Comparison of ENCODE assay signal across 18 cellular contexts in genomic region chr1:88802404-88802803, GRCh38.
A peak's percentile ranks its signal among the peaks of the same experiment; 100 is the strongest.
DNase-seq lines count a peak whose midpoint lies in the region; ATAC-seq and TF ChIP-seq lines count a peak whose summit lies in the region.
"Had no signal": no experiment of that assay in that cellular context is flagged by ENCODE, and none has a peak within 500 bp of the region (broad histone marks: within the 10 kb centered on the region; RNA-seq: fewer than 3 reads in every experiment).

No MANE protein-coding gene starts in this region.

- H3K79me2 ChIP-seq in PC-9 (ENCODE audit: low read depth) (peaks cover 11% of the 10 kb centered on the region), smooth muscle cell (ENCODE audit: low read depth) (peaks cover 6% of the 10 kb centered on the region)

- H3K9me3 ChIP-seq in PC-9 (ENCODE audit: insufficient read depth, low read depth), result peaks cover 27% of the 10 kb centered on the region
- no peaks in the 10 kb centered on the region for H3K9me3 ChIP-seq in smooth muscle cell (replicated peaks; ENCODE audit: low read depth)
- H3K9me3 ChIP-seq in right lobe of liver, result no peaks in the 10 kb centered on the region
- H3K9me3 ChIP-seq in heart right ventricle, result peaks cover 0 to 10% (median 0%) of the 10 kb centered on the region in 11 donors
- H3K9me3 ChIP-seq: prostate gland, stomach had no signal

- CTCF ChIA-PET in activated naive CD4-positive, alpha-beta T cell treated with anti-CD3 and anti-CD28 coated beads for 36 hours (lab: Charles Lee), result interaction anchor here (0.7 to 2.2 kb wide), 3 partner anchors 74 to 176 kb away, joined by 3 to 15 read pairs (median 3); no protein-coding TSS in a partner anchor
- CTCF ChIA-PET in PC-9 (lab: Charles Lee), result no interaction called here

- POLR2A ChIA-PET in PC-9 (lab: Charles Lee; ENCODE audit: unreplicated experiment), result interaction anchor here (0.7 kb wide), 1 partner anchor 119 kb away, joined by 4 read pairs; the partner anchor contains the start of gene PKN2

- H3K4me1 ChIP-seq in PC-9 (replicated peaks; ENCODE audit: insufficient read depth), result peaks cover 20% of the 10 kb centered on the region
- peaks cover 2% of the 10 kb centered on the region for H3K4me1 ChIP-seq in smooth muscle cell (ENCODE audit: low read depth)
- no peaks in the 10 kb centered on the region for H3K4me1 ChIP-seq in right lobe of liver
- H3K4me1 ChIP-seq in heart right ventricle, result peaks cover 0 to 14% (median 0%) of the 10 kb centered on the region in 9 donors
- H3K4me1 ChIP-seq: prostate gland, stomach had no signal

- H3K27ac Mint-ChIP-seq in activated naive CD4-positive, alpha-beta T cell treated with anti-CD3 and anti-CD28 coated beads for 36 hours, result peak overlapping the region; percentile 84
- H3K27ac Mint-ChIP-seq in natural killer cell treated with Interleukin-12 subunit alpha and Interleukin-12 subunit beta and Interleukin-15 and Interleukin-18, amount 100 ng/mL, for 72 hours, result no peak overlapping the region
- H3K27ac Mint-ChIP-seq: activated naive CD8-positive, alpha-beta T cell had no signal

- H3K4me2 ChIP-seq in PC-9 (peak overlapping the region; percentile 29), smooth muscle cell (no peak overlapping the region)

- BruUV-seq in PC-9 (replicated peaks; lab: Mats Ljungman, UMichigan), result TSS peak; percentile 39

- H4K20me1 ChIP-seq in PC-9 (ENCODE audit: insufficient read depth) (no peaks in the 10 kb centered on the region), smooth muscle cell (ENCODE audit: low read depth) (no peaks in the 10 kb centered on the region)

- no peak overlapping the region for H3K9ac ChIP-seq in smooth muscle cell (ENCODE audit: low read depth)

- ATAC-seq in esophagus mucosa (peak; percentile 58), right lobe of liver (no peak), heart right ventricle (no peak)
- ATAC-seq in natural killer cell treated with Interleukin-12 subunit alpha and Interleukin-12 subunit beta and Interleukin-15 and Interleukin-18, amount 100 ng/mL, for 72 hours, result no peak
- ATAC-seq: left ventricle myocardium superior had no signal

- WGBS in smooth muscle cell (ENCODE audit: low lambda C conversion rate), result 96% methylated on average over 7 of the region's 7 CpGs
- WGBS in right lobe of liver (ENCODE audit: insufficient coverage, low coverage, low lambda C conversion rate, missing lambda C conversion rate), result 98% methylated on average over 7 of the region's 7 CpGs
- WGBS in heart right ventricle, 2 donors, result 96% methylated on average over 7 of the region's 7 CpGs

- TF ChIP-seq POLR2A in right lobe of liver (IDR thresholded peaks at IDR 0.05), result no peak

- no peak for DNase-seq in activated naive CD4-positive, alpha-beta T cell treated with anti-CD3 and anti-CD28 coated beads for 36 hours
- DNase-seq in activated naive CD4-positive, alpha-beta T cell (lab: John Stamatoyannopoulos, UW), result no peak
- no peak for DNase-seq in PC-9
- DNase-seq in smooth muscle cell (lab: John Stamatoyannopoulos, UW; ENCODE audit: unreplicated experiment), result no peak
- DNase-seq in right lobe of liver, result no peak
- DNase-seq in natural killer cell treated with Interleukin-12 subunit alpha and Interleukin-12 subunit beta and Interleukin-15 and Interleukin-18, amount 100 ng/mL, for 72 hours (ENCODE audit: low spot score), result no peak
- DNase-seq in heart right ventricle, result no peak
- DNase-seq: activated CD8-positive, alpha-beta memory T cell treated with anti-CD3 and anti-CD28 coated beads, Interleukin-2, amount 50 U/mL, for 48 hours; DMS79 treated with DMSO at 0.1 percent for 48 hours; effector memory CD4-positive, alpha-beta T cell; left ventricle myocardium superior; NCI-H1105 treated with DMSO at 0.1 percent for 48 hours; SIG-M5; stomach had no signal

- H2AFZ ChIP-seq in PC-9 (no peak overlapping the region), smooth muscle cell (ENCODE audit: low read depth) (no peak overlapping the region)

- H3K4me1 Mint-ChIP-seq in activated naive CD4-positive, alpha-beta T cell treated with anti-CD3 and anti-CD28 coated beads for 36 hours (ENCODE audit: low read depth), result peaks cover 17% of the 10 kb centered on the region
- peaks cover 0 to 5% of the 10 kb centered on the region in 2 donors for H3K4me1 Mint-ChIP-seq in natural killer cell treated with Interleukin-12 subunit alpha and Interleukin-12 subunit beta and Interleukin-15 and Interleukin-18, amount 100 ng/mL, for 72 hours (ENCODE audit: low read depth in 2 of 2)

- H3K9me3 Mint-ChIP-seq in activated naive CD4-positive, alpha-beta T cell treated with anti-CD3 and anti-CD28 coated beads for 36 hours, result peaks cover 5% of the 10 kb centered on the region
- no peaks in the 10 kb centered on the region for H3K9me3 Mint-ChIP-seq in natural killer cell treated with Interleukin-12 subunit alpha and Interleukin-12 subunit beta and Interleukin-15 and Interleukin-18, amount 100 ng/mL, for 72 hours

- no peaks in the 10 kb centered on the region for H3K27me3 Mint-ChIP-seq in activated naive CD4-positive, alpha-beta T cell treated with anti-CD3 and anti-CD28 coated beads for 36 hours (ENCODE audit: low read depth)
- H3K27me3 Mint-ChIP-seq in natural killer cell treated with Interleukin-12 subunit alpha and Interleukin-12 subunit beta and Interleukin-15 and Interleukin-18, amount 100 ng/mL, for 72 hours, result no peaks in the 10 kb centered on the region
- H3K27me3 Mint-ChIP-seq: activated naive CD8-positive, alpha-beta T cell; CD4-positive, CD25-positive, alpha-beta regulatory T cell had no signal

- H3K4me3 ChIP-seq in PC-9 (no peak overlapping the region), smooth muscle cell (no peak overlapping the region), right lobe of liver (no peak overlapping the region), heart right ventricle (no peak overlapping the region)
- H3K4me3 ChIP-seq: prostate gland, stomach had no signal

- H3F3A ChIP-seq in PC-9 (ENCODE audit: insufficient read depth, low read depth), result peaks cover 35% of the 10 kb centered on the region
- peaks cover 11% of the 10 kb centered on the region for H3F3A ChIP-seq in smooth muscle cell (ENCODE audit: low read depth)

- no peaks in the 10 kb centered on the region for H3K9me2 ChIP-seq in PC-9 (ENCODE audit: insufficient read depth)

- H3K27ac ChIP-seq in PC-9, result peak overlapping the region; percentile 70
- peak overlapping the region; percentile 50 for H3K27ac ChIP-seq in smooth muscle cell (ENCODE audit: low read depth)
- H3K27ac ChIP-seq in right lobe of liver, result no peak overlapping the region
- H3K27ac ChIP-seq in heart right ventricle, result peak overlapping the region in 2 of 10 donors; percentile 16 to 64
- H3K27ac ChIP-seq: prostate gland, stomach had no signal

- no peak overlapping the region for H3K4me3 Mint-ChIP-seq in activated naive CD4-positive, alpha-beta T cell treated with anti-CD3 and anti-CD28 coated beads for 36 hours
- no peak overlapping the region for H3K4me3 Mint-ChIP-seq in natural killer cell treated with Interleukin-12 subunit alpha and Interleukin-12 subunit beta and Interleukin-15 and Interleukin-18, amount 100 ng/mL, for 72 hours
- H3K4me3 Mint-ChIP-seq: activated naive CD8-positive, alpha-beta T cell; CD4-positive, CD25-positive, alpha-beta regulatory T cell had no signal

- peaks cover 62% of the 10 kb centered on the region for H3K36me3 ChIP-seq in PC-9 (ENCODE audit: low read depth)
- H3K36me3 ChIP-seq in smooth muscle cell (ENCODE audit: low read depth), result peaks cover 7% of the 10 kb centered on the region
- peaks cover 0 to 28% (median 13%) of the 10 kb centered on the region in 4 donors for H3K36me3 ChIP-seq in right lobe of liver
- peaks cover 0 to 94% (median 30%) of the 10 kb centered on the region in 9 donors for H3K36me3 ChIP-seq in heart right ventricle

- TF ChIP-seq CTCF in PC-9 (conservative IDR thresholded peaks at IDR 0.05), result no peak
- no peak for TF ChIP-seq CTCF in smooth muscle cell (IDR thresholded peaks at IDR 0.05; ENCODE audit: borderline replicate concordance, insufficient read depth, poor library complexity, severe bottlenecking)
- no peak for TF ChIP-seq CTCF in right lobe of liver (IDR thresholded peaks at IDR 0.05)
- TF ChIP-seq CTCF in heart right ventricle (IDR thresholded peaks at IDR 0.05), result no peak

- peaks cover 41% of the 10 kb centered on the region for H3K36me3 Mint-ChIP-seq in activated naive CD4-positive, alpha-beta T cell treated with anti-CD3 and anti-CD28 coated beads for 36 hours (ENCODE audit: low read depth)
- H3K36me3 Mint-ChIP-seq in natural killer cell treated with Interleukin-12 subunit alpha and Interleukin-12 subunit beta and Interleukin-15 and Interleukin-18, amount 100 ng/mL, for 72 hours, result peaks cover 13% of the 10 kb centered on the region

- intact Hi-C loops in activated naive CD4-positive, alpha-beta T cell treated with anti-CD3 and anti-CD28 coated beads for 36 hours (cut with micrococcal nuclease), result loop anchor here (5.0 kb wide), 3 partner anchors 135 to 475 kb away; no protein-coding TSS in a partner anchor
- intact Hi-C loops in PC-9 (cut with micrococcal nuclease; ENCODE audit: unreplicated experiment), result no loop called here
- intact Hi-C loops in right lobe of liver (cut with DNase I), result no loop called here
- intact Hi-C loops in heart right ventricle (cut with DNase I), result loop anchor here in 2 of 10 donors (5.0 to 10.0 kb wide), 2 partner anchors 80 to 148 kb away; no protein-coding TSS in a partner anchor

- H3K27me3 ChIP-seq in PC-9 (ENCODE audit: insufficient read depth, low read depth) (no peaks in the 10 kb centered on the region), smooth muscle cell (ENCODE audit: low read depth) (no peaks in the 10 kb centered on the region), right lobe of liver (no peaks in the 10 kb centered on the region), heart right ventricle (no peaks in the 10 kb centered on the region)
- H3K27me3 ChIP-seq: stomach had no signal

Comparison
In these comparisons a context has a peak if more than half of its experiments do, and no peak if none do; other contexts are left out.
1. H3K27ac ChIP-seq: peak in PC-9 (single experiment) and smooth muscle cell (single experiment); none in right lobe of liver (0 of 3).